14 cellular contexts compared by ENCODE assay signal in genomic region chr4:11415409-11416070, GRCh38. TPM values are rescaled to one million over a fixed set of nuclear protein-coding genes. Genes with fewer than 3 reads are reported as not detected.
A peak's percentile ranks its signal among the peaks of the same experiment; 100 is the strongest.
DNase-seq lines count a peak whose midpoint lies in the region; ATAC-seq and TF ChIP-seq lines count a peak whose summit lies in the region.
"Had no signal": no experiment of that assay in that cellular context is flagged by ENCODE, and none has a peak within 500 bp of the region (broad histone marks: within the 10 kb centered on the region; RNA-seq: fewer than 3 reads in every experiment).

No MANE protein-coding gene starts in this region.

- CTCF ChIA-PET in activated B cell treated with CpG ODN at 0.5 μM for 24 hours (lab: Charles Lee): interaction anchor here (1.5 to 2.7 kb wide), 2 partner anchors 9 to 1218 kb away, joined by 3 to 14 read pairs; no protein-coding TSS in a partner anchor

- no peaks in the 10 kb centered on the region for H3K9me3 Mint-ChIP-seq in activated B cell treated with CpG ODN at 0.5 μM for 24 hours
- H3K9me3 Mint-ChIP-seq in natural killer cell treated with Interleukin-12 subunit alpha and Interleukin-12 subunit beta and Interleukin-15 and Interleukin-18, amount 100 ng/mL, for 72 hours: no peaks in the 10 kb centered on the region
- H3K9me3 Mint-ChIP-seq: T-helper 2 cell treated with Interferon-gamma antibody and Interleukin-4, amounts not matched to agents 5 μg/mL and 100 μg/mL, for 36 hours had no signal

- no peak for TF ChIP-seq CTCF in activated B cell treated with CpG ODN at 0.5 μM for 24 hours (IDR thresholded peaks at IDR 0.05)

- peak; percentile 78 for ATAC-seq in GM18868 (IDR thresholded peaks at IDR 0.05; ENCODE audit: unreplicated experiment)
- ATAC-seq in GM21717 (IDR thresholded peaks at IDR 0.05; ENCODE audit: unreplicated experiment): peak; percentile 77
- peak; percentile 71 for ATAC-seq in HG03108 (IDR thresholded peaks at IDR 0.05; ENCODE audit: unreplicated experiment)
- ATAC-seq in activated B cell treated with CpG ODN at 0.5 μM for 24 hours (ENCODE audit: low read depth): no peak
- ATAC-seq in natural killer cell treated with Interleukin-12 subunit alpha and Interleukin-12 subunit beta and Interleukin-15 and Interleukin-18, amount 100 ng/mL, for 72 hours: no peak

- no peak for DNase-seq in activated B cell treated with CpG ODN at 0.5 μM for 24 hours
- DNase-seq in NOMO-1 treated with DMSO at 0.1 percent for 48 hours (lab: John Stamatoyannopoulos, UW; ENCODE audit: unreplicated experiment): no peak
- DNase-seq in medulla oblongata (ENCODE audit: extremely low spot score): no peak
- DNase-seq in natural killer cell treated with Interleukin-12 subunit alpha and Interleukin-12 subunit beta and Interleukin-15 and Interleukin-18, amount 100 ng/mL, for 72 hours (ENCODE audit: low spot score): no peak
- DNase-seq in NCI-H1092 (lab: John Stamatoyannopoulos, UW): no peak
- DNase-seq: activated CD4-positive, alpha-beta T cell treated with anti-CD3 and anti-CD28 coated beads, Interleukin-2, amount 50 U/mL, for 48 hours; effector CD4-positive, alpha-beta T cell; NCI-H446 treated with DMSO at 0.1 percent for 48 hours; RPMI8226; sigmoid colon had no signal

- POLR2A ChIA-PET in activated B cell treated with CpG ODN at 0.5 μM for 24 hours (lab: Charles Lee): no interaction called here

- peaks cover 52% of the 10 kb centered on the region for H3K4me1 Mint-ChIP-seq in activated B cell treated with CpG ODN at 0.5 μM for 24 hours
- H3K4me1 Mint-ChIP-seq in natural killer cell treated with Interleukin-12 subunit alpha and Interleukin-12 subunit beta and Interleukin-15 and Interleukin-18, amount 100 ng/mL, for 72 hours (ENCODE audit: low read depth in 2 of 2): no peaks in the 10 kb centered on the region

- intact Hi-C loops in activated B cell treated with CpG ODN at 0.5 μM for 24 hours (cut with micrococcal nuclease): no loop called here

- no peak overlapping the region for H3K4me3 Mint-ChIP-seq in activated B cell treated with CpG ODN at 0.5 μM for 24 hours
- H3K4me3 Mint-ChIP-seq in natural killer cell treated with Interleukin-12 subunit alpha and Interleukin-12 subunit beta and Interleukin-15 and Interleukin-18, amount 100 ng/mL, for 72 hours: no peak overlapping the region
- H3K4me3 Mint-ChIP-seq: T-helper 2 cell treated with Interferon-gamma antibody and Interleukin-4, amounts not matched to agents 5 μg/mL and 100 μg/mL, for 36 hours had no signal

- H3K36me3 Mint-ChIP-seq in activated B cell treated with CpG ODN at 0.5 μM for 24 hours (ENCODE audit: low read depth): peaks cover 44% of the 10 kb centered on the region
- H3K36me3 Mint-ChIP-seq in natural killer cell treated with Interleukin-12 subunit alpha and Interleukin-12 subunit beta and Interleukin-15 and Interleukin-18, amount 100 ng/mL, for 72 hours: no peaks in the 10 kb centered on the region

- H3K27me3 Mint-ChIP-seq in activated B cell treated with CpG ODN at 0.5 μM for 24 hours: no peaks in the 10 kb centered on the region
- H3K27me3 Mint-ChIP-seq in natural killer cell treated with Interleukin-12 subunit alpha and Interleukin-12 subunit beta and Interleukin-15 and Interleukin-18, amount 100 ng/mL, for 72 hours: peaks cover 0 to 3% of the 10 kb centered on the region in 2 donors

- H3K27ac Mint-ChIP-seq in activated B cell treated with CpG ODN at 0.5 μM for 24 hours: peak overlapping the region; percentile 65
- H3K27ac Mint-ChIP-seq in natural killer cell treated with Interleukin-12 subunit alpha and Interleukin-12 subunit beta and Interleukin-15 and Interleukin-18, amount 100 ng/mL, for 72 hours: no peak overlapping the region
- H3K27ac Mint-ChIP-seq: T-helper 2 cell treated with Interferon-gamma antibody and Interleukin-4, amounts not matched to agents 5 μg/mL and 100 μg/mL, for 36 hours had no signal

RNA-seq across cellular contexts. Expression of gene HS3ST1, which starts 13.2 kb away (rescaled TPM):
- 0.59 and 2.1 TPM in 2 replicates for total RNA-seq in activated B cell treated with CpG ODN at 0.5 μM for 24 hours
- total RNA-seq in natural killer cell treated with Interleukin-12 subunit alpha and Interleukin-12 subunit beta and Interleukin-15 and Interleukin-18, amount 100 ng/mL, for 72 hours: not detected

Comparison
In these comparisons a context has a peak if more than half of its experiments do, and no peak if none do; other contexts are left out.
1. ATAC-seq: peak in GM18868 (single experiment), GM21717 (single experiment) and HG03108 (single experiment); none in activated B cell treated with CpG ODN at 0.5 μM for 24 hours (single experiment) and natural killer cell treated with Interleukin-12 subunit alpha and Interleukin-12 subunit beta and Interleukin-15 and Interleukin-18, amount 100 ng/mL, for 72 hours (0 of 2).